In genomic region chr14:97031530-97031929, GRCh38 we compare ENCODE assay signal across 24 cellular contexts.
"Had no signal": no experiment of that assay in that cellular context is flagged by ENCODE, and none has a peak within 500 bp of the region (broad histone marks: within the 10 kb centered on the region; RNA-seq: fewer than 3 reads in every experiment).

No MANE protein-coding gene starts in this region.

- ATAC-seq: naive thymus-derived CD4-positive, alpha-beta T cell; natural killer cell; psoas muscle; right cardiac atrium; right lobe of liver; stimulated activated effector memory CD8-positive, alpha-beta T cell treated with anti-CD3 and anti-CD28 coated beads, Interleukin-12 subunit alpha, Interleukin-12 subunit beta, amount 100 ng/mL, for 72 hours; stimulated activated naive B cell treated with anti-CD40 and anti-IgM and Interleukin-4, amounts not matched to agents 10 μg/mL and 1 μg/mL and 100 μg/mL, for 72 hours had no signal

- DNase-seq: naive thymus-derived CD4-positive, alpha-beta T cell; natural killer cell; occipital lobe; ovary; posterior cingulate gyrus; psoas muscle; right cardiac atrium; right lobe of liver; sigmoid colon; small intestine; stimulated activated CD4-positive, alpha-beta T cell treated with anti-CD3 and anti-CD28 coated beads, Interleukin-15, amount 100 ng/mL, for 24 hours; stimulated activated CD4-positive, alpha-beta T cell treated with anti-CD3 and anti-CD28 coated beads, Interleukin-2, amount 100 ng/mL, for 24 hours; stimulated activated CD4-positive, alpha-beta T cell treated with anti-CD3 and anti-CD28 coated beads, Interleukin-2, amount 100 ng/mL, for 48 hours; stimulated activated CD4-positive, alpha-beta T cell treated with anti-CD3 and anti-CD28 coated beads, Interleukin-4, amount 100 ng/mL, for 24 hours; stimulated activated naive B cell treated with anti-CD40 and anti-IgM and Interleukin-4, amounts not matched to agents 10 μg/mL and 1 μg/mL and 100 μg/mL, for 72 hours; stimulated activated naive CD4-positive, alpha-beta T cell treated with Interleukin-2 at 50 U/mL for 16 hours; stomach; thyroid gland; trophoblast cell; upper lobe of left lung had no signal

- H3K27ac Mint-ChIP-seq: natural killer cell; neural progenitor cell; progenitor cell of endocrine pancreas; stimulated activated effector memory CD8-positive, alpha-beta T cell treated with anti-CD3 and anti-CD28 coated beads, Interleukin-12 subunit alpha, Interleukin-12 subunit beta, amount 100 ng/mL, for 72 hours; stimulated activated naive B cell treated with anti-CD40 and anti-IgM and Interleukin-4, amounts not matched to agents 10 μg/mL and 1 μg/mL and 100 μg/mL, for 72 hours; stimulated activated naive CD8-positive, alpha-beta T cell treated with anti-CD3 and anti-CD28 coated beads, Interleukin-15, Interleukin-2, amounts not matched to agents 100 ng/mL and 50 ng/mL, for 24 hours had no signal

- H3K4me1 Mint-ChIP-seq: natural killer cell had no signal

- H3K36me3 Mint-ChIP-seq: stimulated activated effector memory CD8-positive, alpha-beta T cell treated with anti-CD3 and anti-CD28 coated beads, Interleukin-12 subunit alpha, Interleukin-12 subunit beta, amount 100 ng/mL, for 72 hours had no signal

- H3K4me3 Mint-ChIP-seq: neural progenitor cell had no signal
